1 cellular context compared by ENCODE assay signal in genomic region chr10:48579251-48579960, GRCh38.
TF ChIP-seq lines count a peak whose summit lies in the region.

No MANE protein-coding gene starts in this region.

TF ChIP-seq in H1, 55 proteins besides CTCF, POLR2A, EP300 and RAD21:
- TF ChIP-seq MAFK (IDR thresholded peaks at IDR 0.05; ENCODE audit: low read depth, low read length) (no peak), KDM4A (IDR thresholded peaks at IDR 0.05; ENCODE audit: low read depth, low read length, severe bottlenecking) (no peak), NRF1 (IDR thresholded peaks at IDR 0.05; ENCODE audit: low read depth, low read length) (no peak), SIX5 (IDR thresholded peaks at IDR 0.05; ENCODE audit: low read depth, low read length) (no peak), RBBP5 (IDR thresholded peaks at IDR 0.05; ENCODE audit: borderline replicate concordance, low read depth, low read length) (no peak)
